14 cellular contexts compared by ENCODE assay signal in the genomic region with DNA sequence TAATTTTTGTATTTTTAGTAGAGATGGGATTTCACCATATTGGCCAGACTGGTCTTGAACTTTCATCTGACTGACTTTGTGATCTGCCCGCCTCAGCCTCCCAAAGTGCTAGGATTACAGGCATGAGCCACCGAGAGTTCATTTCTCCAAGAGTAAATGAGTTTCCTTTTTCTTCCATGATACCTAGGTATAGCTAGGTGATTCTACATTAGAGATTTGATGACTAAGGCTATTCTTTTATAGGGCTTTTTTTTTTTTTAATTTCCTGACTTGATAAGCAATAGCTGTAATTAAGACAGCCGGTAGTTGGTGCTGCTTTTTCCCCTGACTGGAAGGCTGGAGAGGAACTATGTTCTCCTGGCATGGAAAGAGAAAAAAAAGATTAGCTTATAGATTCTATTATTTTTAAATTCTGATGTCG. TPM values are rescaled to one million over a fixed set of nuclear protein-coding genes. Genes with fewer than 3 reads are reported as not detected.
A peak's percentile ranks its signal among the peaks of the same experiment; 100 is the strongest.
DNase-seq lines count a peak whose midpoint lies in the region; ATAC-seq and TF ChIP-seq lines count a peak whose summit lies in the region.
"Had no signal": no experiment of that assay in that cellular context is flagged by ENCODE, and none has a peak within 500 bp of the region (broad histone marks: within the 10 kb centered on the region; RNA-seq: fewer than 3 reads in every experiment).

No MANE protein-coding gene starts in this region.

- H2BK15ac ChIP-seq in mesenchymal stem cell (ENCODE audit: low read depth, poor library complexity, severe bottlenecking), result no peak overlapping the region

- H3K79me1 ChIP-seq in mesenchymal stem cell (replicated peaks; ENCODE audit: low read length, poor library complexity, severe bottlenecking), result no peaks in the 10 kb centered on the region

- no peak overlapping the region for H3K4me2 ChIP-seq in mesenchymal stem cell (ENCODE audit: low read length, poor library complexity, severe bottlenecking)

- no peak overlapping the region for H2BK5ac ChIP-seq in mesenchymal stem cell (ENCODE audit: low read depth, low read length, poor library complexity, severe bottlenecking)

- no peak overlapping the region for H2BK12ac ChIP-seq in mesenchymal stem cell (ENCODE audit: low read length in 2 of 2)

- H3K23ac ChIP-seq in mesenchymal stem cell (ENCODE audit: low read length in 2 of 2), result no peak overlapping the region

- H3K4me3 ChIP-seq in left ventricle myocardium inferior (peak overlapping the region; percentile 100), coronary artery (peak overlapping the region; percentile 90), mesenchymal stem cell (ENCODE audit: insufficient read depth in 1 of 2, low read depth in 1 of 2, low read length in 2 of 2) (peak overlapping the region in 1 of 2 experiments; percentile 99), upper lobe of right lung (peak overlapping the region; percentile 97), gastroesophageal sphincter (peak overlapping the region in 1 of 2 donors; percentile 99)
- H3K4me3 ChIP-seq: lung had no signal

- intact Hi-C loops in left ventricle myocardium inferior (cut with micrococcal nuclease) (no loop called here), Right ventricle myocardium inferior (cut with DNase I) (no loop called here), upper lobe of right lung (cut with DNase I) (no loop called here)

- H3K27ac ChIP-seq in left ventricle myocardium inferior (replicated peaks) (peak overlapping the region; percentile 100), coronary artery (no peak overlapping the region), mesenchymal stem cell (ENCODE audit: low read length, poor library complexity, severe bottlenecking) (no peak overlapping the region), upper lobe of right lung (no peak overlapping the region), gastroesophageal sphincter (peak overlapping the region in 1 of 4 donors; percentile 19)

- no peak overlapping the region for H4K8ac ChIP-seq in mesenchymal stem cell (ENCODE audit: low read length)

- no peak overlapping the region for H3K4ac ChIP-seq in mesenchymal stem cell (ENCODE audit: low read depth in 1 of 2, low read length in 2 of 2)

- no peak overlapping the region for H2AK5ac ChIP-seq in mesenchymal stem cell (ENCODE audit: low read length, severe bottlenecking)

- no peaks in the 10 kb centered on the region for H3K9me3 ChIP-seq in left ventricle myocardium inferior (replicated peaks)
- no peaks in the 10 kb centered on the region for H3K9me3 ChIP-seq in mesenchymal stem cell (ENCODE audit: control insufficient read depth, low read length)
- no peaks in the 10 kb centered on the region for H3K9me3 ChIP-seq in upper lobe of right lung
- no peaks in the 10 kb centered on the region for H3K9me3 ChIP-seq in gastroesophageal sphincter
- H3K9me3 ChIP-seq: Caco-2 had no signal

- H2AFZ ChIP-seq in mesenchymal stem cell (ENCODE audit: low read depth, low read length), result no peak overlapping the region

- no peak for ATAC-seq in Right ventricle myocardium inferior
- ATAC-seq in upper lobe of right lung, result no peak
- no peak for ATAC-seq in gastroesophageal sphincter

- no peak overlapping the region for H3K18ac ChIP-seq in mesenchymal stem cell (ENCODE audit: low read depth in 1 of 2, low read length in 2 of 2)

- H3K4me1 ChIP-seq in left ventricle myocardium inferior (peaks cover 86% of the 10 kb centered on the region), mesenchymal stem cell (ENCODE audit: control insufficient read depth, insufficient read depth, low read depth, low read length) (peaks cover 10% of the 10 kb centered on the region), upper lobe of right lung (peaks cover 50% of the 10 kb centered on the region), gastroesophageal sphincter (peaks cover 3 to 71% (median 17%) of the 10 kb centered on the region in 3 donors)

- no peak overlapping the region for H4K91ac ChIP-seq in mesenchymal stem cell (ENCODE audit: low read length)

- no peak for TF ChIP-seq CTCF in left ventricle myocardium inferior (IDR thresholded peaks at IDR 0.05; ENCODE audit: borderline replicate concordance)
- no peak for TF ChIP-seq CTCF in coronary artery (IDR thresholded peaks at IDR 0.05)
- no peak for TF ChIP-seq CTCF in upper lobe of right lung (IDR thresholded peaks at IDR 0.05)
- TF ChIP-seq CTCF in gastroesophageal sphincter (IDR thresholded peaks at IDR 0.05), result no peak

- no peak overlapping the region for H3K14ac ChIP-seq in mesenchymal stem cell (ENCODE audit: low read length in 2 of 2)

- peak overlapping the region; percentile 5 for H3K9ac ChIP-seq in mesenchymal stem cell (ENCODE audit: low read length)

- TF ChIP-seq POLR2A in gastroesophageal sphincter (IDR thresholded peaks at IDR 0.05), result no peak

- H2BK120ac ChIP-seq in mesenchymal stem cell (ENCODE audit: low read depth, low read length), result no peak overlapping the region

- H3K27me3 ChIP-seq in left ventricle myocardium inferior (ENCODE audit: low read depth) (no peaks in the 10 kb centered on the region), mesenchymal stem cell (ENCODE audit: control insufficient read depth in 1 of 2, insufficient read depth in 1 of 2, low read length in 2 of 2) (no peaks in the 10 kb centered on the region), upper lobe of right lung (no peaks in the 10 kb centered on the region), gastroesophageal sphincter (no peaks in the 10 kb centered on the region)

- 84% methylated on average over 3 of the region's 4 CpGs for WGBS in mesenchymal stem cell
- WGBS in gastroesophageal sphincter (ENCODE audit: low coverage in 1 of 2), 2 donors, result 74 to 83% methylated on average over 3 to 4 of the region's 4 CpGs

- H3K36me3 ChIP-seq in left ventricle myocardium inferior (no peaks in the 10 kb centered on the region), mesenchymal stem cell (ENCODE audit: control insufficient read depth in 1 of 2, insufficient read depth in 2 of 2, low read depth in 1 of 2, low read length in 2 of 2) (peaks cover 0 to 3% of the 10 kb centered on the region in 2 experiments), upper lobe of right lung (no peaks in the 10 kb centered on the region), gastroesophageal sphincter (no peaks in the 10 kb centered on the region)

- no peak for TF ChIP-seq EP300 in gastroesophageal sphincter (IDR thresholded peaks at IDR 0.05)

- DNase-seq in left ventricle myocardium inferior (no peak), Right ventricle myocardium inferior (ENCODE audit: missing footprints) (no peak), coronary artery (ENCODE audit: low spot score) (no peak), mesenchymal stem cell (no peak), upper lobe of right lung (no peak), kidney glomerular epithelial cell (lab: John Stamatoyannopoulos, UW) (no peak)
- no peak for DNase-seq in activated CD4-positive, alpha-beta T cell treated with anti-CD3 and anti-CD28 coated beads for 1 hour
- DNase-seq: activated effector memory CD4-positive, alpha-beta T cell treated with Interleukin-2 at 50 U/mL for 16 hours; NCI-H2081 treated with DMSO at 0.1 percent for 48 hours; NCI-H82; Right ventricle myocardium superior had no signal

RNA-seq across cellular contexts. Expression of gene PTPN12, which starts 3.3 kb away (rescaled TPM):
- total RNA-seq in left ventricle myocardium inferior (52.2 TPM), Right ventricle myocardium inferior (45.6 TPM), upper lobe of right lung (149 TPM), gastroesophageal sphincter (100 to 1,000 TPM in 2 of 4 donors, 10 to 100 TPM in 2; 87.1 to 147 (median 100) TPM)
- 60.3 TPM for polyA plus RNA-seq in mesenchymal stem cell (2013, experiment 1 of 2)
- polyA plus RNA-seq in mesenchymal stem cell (2013, experiment 2 of 2), result 59.8 TPM
